Comparison of ENCODE assay signal across 1 cellular context in the genomic region with DNA sequence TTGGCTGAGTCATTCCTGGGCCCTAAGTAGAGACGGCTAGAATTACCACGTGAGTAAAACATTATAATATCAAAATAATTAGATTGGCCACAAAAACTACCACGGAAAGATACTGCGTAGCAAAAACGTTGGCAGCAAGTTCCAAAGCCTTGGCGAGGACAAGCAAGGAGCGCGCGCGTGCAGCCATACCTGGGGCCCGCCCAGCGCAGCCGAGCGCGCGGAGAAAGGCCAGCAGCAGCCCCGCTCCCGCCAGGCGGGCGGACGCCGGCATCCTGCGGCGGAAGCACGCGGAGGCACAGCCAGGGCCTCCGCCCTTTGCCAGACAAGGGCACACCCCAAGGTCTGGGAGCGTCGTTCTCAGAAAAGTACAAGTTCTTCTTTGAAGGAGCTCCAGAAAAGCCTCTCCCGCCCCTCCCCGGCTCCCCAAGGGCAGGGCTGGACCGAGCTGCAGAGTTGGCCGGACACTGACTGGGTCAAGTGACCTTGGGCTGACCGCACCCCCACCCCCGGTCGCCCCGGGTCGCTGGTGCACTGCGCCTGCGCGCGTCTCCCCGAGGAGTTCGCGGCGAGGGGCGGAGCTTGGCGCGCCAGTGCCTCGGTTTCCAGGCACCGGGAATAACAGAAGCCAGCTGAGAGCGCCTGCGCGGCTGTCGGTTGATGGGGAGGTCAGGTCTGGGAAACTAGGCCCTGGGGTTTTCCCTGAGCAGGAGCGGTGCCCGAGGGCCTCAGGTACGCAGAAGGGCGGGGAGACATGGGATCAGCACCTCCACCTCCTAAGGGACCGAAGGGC.
TF ChIP-seq lines count a peak whose summit lies in the region.

TSS of gene ZC2HC1C (plus strand) at position 621 of the 790 bp plus-strand sequence. CDS start 933 bp downstream, outside the sequence.

TF ChIP-seq in HepG2, 621 proteins besides CTCF, POLR2A, EP300 and RAD21 (continued from another document and continues in another):
- TF ChIP-seq RCOR2 (CRISPR knock-in tag; IDR thresholded peaks at IDR 0.05) = no peak
- no peak for TF ChIP-seq MIER3 (CRISPR knock-in tag; IDR thresholded peaks at IDR 0.05; ENCODE audit: borderline replicate concordance)
- 0 out of 2 replicates have a peak, but pooled peaks have one; percentile 9 for TF ChIP-seq RARG (CRISPR knock-in tag; IDR thresholded peaks at IDR 0.05; ENCODE audit: low read depth)
- no peak for TF ChIP-seq NR2F6 (IDR thresholded peaks at IDR 0.05)
- TF ChIP-seq NR2F6 (CRISPR knock-in tag; IDR thresholded peaks at IDR 0.05) = peak; percentile 26; the same call in 1 of the 2 replicates
- no peak for TF ChIP-seq ZSCAN5A (CRISPR knock-in tag; IDR thresholded peaks at IDR 0.05; ENCODE audit: borderline replicate concordance)
- TF ChIP-seq PAF1 (CRISPR knock-in tag; IDR thresholded peaks at IDR 0.05) = no peak
- TF ChIP-seq NPAS2 (CRISPR knock-in tag; IDR thresholded peaks at IDR 0.05; ENCODE audit: borderline replicate concordance) = no peak
- TF ChIP-seq ZNF879 (CRISPR knock-in tag; IDR thresholded peaks at IDR 0.05) = 0 out of 2 replicates have a peak, but pooled peaks have one; percentile 12
- TF ChIP-seq, protein P1, sequence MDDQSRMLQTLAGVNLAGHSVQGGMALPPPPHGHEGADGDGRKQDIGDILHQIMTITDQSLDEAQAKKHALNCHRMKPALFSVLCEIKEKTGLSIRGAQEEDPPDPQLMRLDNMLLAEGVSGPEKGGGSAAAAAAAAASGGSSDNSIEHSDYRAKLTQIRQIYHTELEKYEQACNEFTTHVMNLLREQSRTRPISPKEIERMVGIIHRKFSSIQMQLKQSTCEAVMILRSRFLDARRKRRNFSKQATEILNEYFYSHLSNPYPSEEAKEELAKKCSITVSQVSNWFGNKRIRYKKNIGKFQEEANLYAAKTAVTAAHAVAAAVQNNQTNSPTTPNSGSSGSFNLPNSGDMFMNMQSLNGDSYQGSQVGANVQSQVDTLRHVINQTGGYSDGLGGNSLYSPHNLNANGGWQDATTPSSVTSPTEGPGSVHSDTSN (CRISPR knock-in tag; IDR thresholded peaks at IDR 0.05; ENCODE audit: borderline replicate concordance) = no peak
- no peak for TF ChIP-seq CEBPG (CRISPR knock-in tag; IDR thresholded peaks at IDR 0.05)
- TF ChIP-seq TCF7 (IDR thresholded peaks at IDR 0.05; ENCODE audit: low read depth) = no peak
- peak; percentile 27; the same call in 1 of the 2 replicates for TF ChIP-seq ZNF263 (CRISPR knock-in tag; IDR thresholded peaks at IDR 0.05)
- TF ChIP-seq SNAI1 (CRISPR knock-in tag; IDR thresholded peaks at IDR 0.05; ENCODE audit: borderline replicate concordance) = peak; percentile 75; the same call in 1 of the 2 replicates
- no peak for TF ChIP-seq DDIT3 (CRISPR knock-in tag; IDR thresholded peaks at IDR 0.05)
- peak; percentile 32; the same call in 1 of the 2 replicates for TF ChIP-seq ZNF317 (CRISPR knock-in tag; IDR thresholded peaks at IDR 0.05)
- TF ChIP-seq, protein P2, sequence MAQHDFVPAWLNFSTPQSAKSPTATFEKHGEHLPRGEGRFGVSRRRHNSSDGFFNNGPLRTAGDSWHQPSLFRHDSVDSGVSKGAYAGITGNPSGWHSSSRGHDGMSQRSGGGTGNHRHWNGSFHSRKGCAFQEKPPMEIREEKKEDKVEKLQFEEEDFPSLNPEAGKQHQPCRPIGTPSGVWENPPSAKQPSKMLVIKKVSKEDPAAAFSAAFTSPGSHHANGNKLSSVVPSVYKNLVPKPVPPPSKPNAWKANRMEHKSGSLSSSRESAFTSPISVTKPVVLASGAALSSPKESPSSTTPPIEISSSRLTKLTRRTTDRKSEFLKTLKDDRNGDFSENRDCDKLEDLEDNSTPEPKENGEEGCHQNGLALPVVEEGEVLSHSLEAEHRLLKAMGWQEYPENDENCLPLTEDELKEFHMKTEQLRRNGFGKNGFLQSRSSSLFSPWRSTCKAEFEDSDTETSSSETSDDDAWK (CRISPR knock-in tag; IDR thresholded peaks at IDR 0.05) = no peak
- TF ChIP-seq AKNA (CRISPR knock-in tag; IDR thresholded peaks at IDR 0.05; ENCODE audit: borderline replicate concordance) = 0 out of 2 replicates have a peak, but pooled peaks have one; percentile 53
- TF ChIP-seq, protein P3, sequence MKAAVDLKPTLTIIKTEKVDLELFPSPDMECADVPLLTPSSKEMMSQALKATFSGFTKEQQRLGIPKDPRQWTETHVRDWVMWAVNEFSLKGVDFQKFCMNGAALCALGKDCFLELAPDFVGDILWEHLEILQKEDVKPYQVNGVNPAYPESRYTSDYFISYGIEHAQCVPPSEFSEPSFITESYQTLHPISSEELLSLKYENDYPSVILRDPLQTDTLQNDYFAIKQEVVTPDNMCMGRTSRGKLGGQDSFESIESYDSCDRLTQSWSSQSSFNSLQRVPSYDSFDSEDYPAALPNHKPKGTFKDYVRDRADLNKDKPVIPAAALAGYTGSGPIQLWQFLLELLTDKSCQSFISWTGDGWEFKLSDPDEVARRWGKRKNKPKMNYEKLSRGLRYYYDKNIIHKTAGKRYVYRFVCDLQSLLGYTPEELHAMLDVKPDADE (CRISPR knock-in tag; IDR thresholded peaks at IDR 0.05) = 0 out of 2 replicates have a peak, but pooled peaks have one; percentile 25
- TF ChIP-seq PLSCR1 (CRISPR knock-in tag; IDR thresholded peaks at IDR 0.05; ENCODE audit: borderline replicate concordance) = no peak
- 0 out of 2 replicates have a peak, but pooled peaks have one; percentile 72 for TF ChIP-seq HOXA5 (CRISPR knock-in tag; IDR thresholded peaks at IDR 0.05)
- no peak for TF ChIP-seq HHEX (CRISPR knock-in tag; IDR thresholded peaks at IDR 0.05)
- TF ChIP-seq ZNF570 (CRISPR knock-in tag; IDR thresholded peaks at IDR 0.05; ENCODE audit: borderline replicate concordance) = no peak
- TF ChIP-seq RAD51 (IDR thresholded peaks at IDR 0.05; ENCODE audit: borderline replicate concordance) = no peak
- TF ChIP-seq, protein P4, sequence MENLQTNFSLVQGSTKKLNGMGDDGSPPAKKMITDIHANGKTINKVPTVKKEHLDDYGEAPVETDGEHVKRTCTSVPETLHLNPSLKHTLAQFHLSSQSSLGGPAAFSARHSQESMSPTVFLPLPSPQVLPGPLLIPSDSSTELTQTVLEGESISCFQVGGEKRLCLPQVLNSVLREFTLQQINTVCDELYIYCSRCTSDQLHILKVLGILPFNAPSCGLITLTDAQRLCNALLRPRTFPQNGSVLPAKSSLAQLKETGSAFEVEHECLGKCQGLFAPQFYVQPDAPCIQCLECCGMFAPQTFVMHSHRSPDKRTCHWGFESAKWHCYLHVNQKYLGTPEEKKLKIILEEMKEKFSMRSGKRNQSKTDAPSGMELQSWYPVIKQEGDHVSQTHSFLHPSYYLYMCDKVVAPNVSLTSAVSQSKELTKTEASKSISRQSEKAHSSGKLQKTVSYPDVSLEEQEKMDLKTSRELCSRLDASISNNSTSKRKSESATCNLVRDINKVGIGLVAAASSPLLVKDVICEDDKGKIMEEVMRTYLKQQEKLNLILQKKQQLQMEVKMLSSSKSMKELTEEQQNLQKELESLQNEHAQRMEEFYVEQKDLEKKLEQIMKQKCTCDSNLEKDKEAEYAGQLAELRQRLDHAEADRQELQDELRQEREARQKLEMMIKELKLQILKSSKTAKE (CRISPR knock-in tag; IDR thresholded peaks at IDR 0.05; ENCODE audit: borderline replicate concordance) = 0 out of 2 replicates have a peak, but pooled peaks have one; percentile 2
- TF ChIP-seq, protein P5, sequence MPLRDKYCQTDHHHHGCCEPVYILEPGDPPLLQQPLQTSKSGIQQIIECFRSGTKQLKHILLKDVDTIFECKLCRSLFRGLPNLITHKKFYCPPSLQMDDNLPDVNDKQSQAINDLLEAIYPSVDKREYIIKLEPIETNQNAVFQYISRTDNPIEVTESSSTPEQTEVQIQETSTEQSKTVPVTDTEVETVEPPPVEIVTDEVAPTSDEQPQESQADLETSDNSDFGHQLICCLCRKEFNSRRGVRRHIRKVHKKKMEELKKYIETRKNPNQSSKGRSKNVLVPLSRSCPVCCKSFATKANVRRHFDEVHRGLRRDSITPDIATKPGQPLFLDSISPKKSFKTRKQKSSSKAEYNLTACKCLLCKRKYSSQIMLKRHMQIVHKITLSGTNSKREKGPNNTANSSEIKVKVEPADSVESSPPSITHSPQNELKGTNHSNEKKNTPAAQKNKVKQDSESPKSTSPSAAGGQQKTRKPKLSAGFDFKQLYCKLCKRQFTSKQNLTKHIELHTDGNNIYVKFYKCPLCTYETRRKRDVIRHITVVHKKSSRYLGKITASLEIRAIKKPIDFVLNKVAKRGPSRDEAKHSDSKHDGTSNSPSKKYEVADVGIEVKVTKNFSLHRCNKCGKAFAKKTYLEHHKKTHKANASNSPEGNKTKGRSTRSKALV (CRISPR knock-in tag; IDR thresholded peaks at IDR 0.05) = peak; percentile 93
- no peak for TF ChIP-seq BATF2 (CRISPR knock-in tag; IDR thresholded peaks at IDR 0.05)
- TF ChIP-seq, protein P6, sequence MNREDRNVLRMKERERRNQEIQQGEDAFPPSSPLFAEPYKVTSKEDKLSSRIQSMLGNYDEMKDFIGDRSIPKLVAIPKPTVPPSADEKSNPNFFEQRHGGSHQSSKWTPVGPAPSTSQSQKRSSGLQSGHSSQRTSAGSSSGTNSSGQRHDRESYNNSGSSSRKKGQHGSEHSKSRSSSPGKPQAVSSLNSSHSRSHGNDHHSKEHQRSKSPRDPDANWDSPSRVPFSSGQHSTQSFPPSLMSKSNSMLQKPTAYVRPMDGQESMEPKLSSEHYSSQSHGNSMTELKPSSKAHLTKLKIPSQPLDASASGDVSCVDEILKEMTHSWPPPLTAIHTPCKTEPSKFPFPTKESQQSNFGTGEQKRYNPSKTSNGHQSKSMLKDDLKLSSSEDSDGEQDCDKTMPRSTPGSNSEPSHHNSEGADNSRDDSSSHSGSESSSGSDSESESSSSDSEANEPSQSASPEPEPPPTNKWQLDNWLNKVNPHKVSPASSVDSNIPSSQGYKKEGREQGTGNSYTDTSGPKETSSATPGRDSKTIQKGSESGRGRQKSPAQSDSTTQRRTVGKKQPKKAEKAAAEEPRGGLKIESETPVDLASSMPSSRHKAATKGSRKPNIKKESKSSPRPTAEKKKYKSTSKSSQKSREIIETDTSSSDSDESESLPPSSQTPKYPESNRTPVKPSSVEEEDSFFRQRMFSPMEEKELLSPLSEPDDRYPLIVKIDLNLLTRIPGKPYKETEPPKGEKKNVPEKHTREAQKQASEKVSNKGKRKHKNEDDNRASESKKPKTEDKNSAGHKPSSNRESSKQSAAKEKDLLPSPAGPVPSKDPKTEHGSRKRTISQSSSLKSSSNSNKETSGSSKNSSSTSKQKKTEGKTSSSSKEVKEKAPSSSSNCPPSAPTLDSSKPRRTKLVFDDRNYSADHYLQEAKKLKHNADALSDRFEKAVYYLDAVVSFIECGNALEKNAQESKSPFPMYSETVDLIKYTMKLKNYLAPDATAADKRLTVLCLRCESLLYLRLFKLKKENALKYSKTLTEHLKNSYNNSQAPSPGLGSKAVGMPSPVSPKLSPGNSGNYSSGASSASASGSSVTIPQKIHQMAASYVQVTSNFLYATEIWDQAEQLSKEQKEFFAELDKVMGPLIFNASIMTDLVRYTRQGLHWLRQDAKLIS (CRISPR knock-in tag; IDR thresholded peaks at IDR 0.05) = no peak
